31 cellular contexts compared by ENCODE assay signal in genomic region chr4:1948232-1948631, GRCh38.
"Had no signal": no experiment of that assay in that cellular context is flagged by ENCODE, and none has a peak within 500 bp of the region (broad histone marks: within the 10 kb centered on the region; RNA-seq: fewer than 3 reads in every experiment).

No MANE protein-coding gene starts in this region.

- H3K9me3 ChIP-seq: heart left ventricle had no signal

- H3K4me1 ChIP-seq: heart left ventricle had no signal

- H3K4me3 ChIP-seq: heart left ventricle had no signal

- DNase-seq: activated CD4-positive, alpha-beta memory T cell treated with anti-CD3 and anti-CD28 coated beads, Interleukin-2, amount 10 ng/mL, durations not matched to agents 7 days and 5 days; activated CD4-positive, alpha-beta T cell treated with anti-CD3 and anti-CD28 coated beads for 4 hours; activated CD4-positive, alpha-beta T cell treated with anti-CD3 and anti-CD28 coated beads, Interleukin-2, amount 10 ng/mL, durations not matched to agents 7 days and 5 days; activated CD4-positive, alpha-beta T cell treated with anti-CD3 and anti-CD28 coated beads, Interleukin-2, amount 50 U/mL, for 4 hours; activated CD4-positive, CD25-positive, alpha-beta regulatory T cell; activated CD4-positive, CD25-positive, alpha-beta regulatory T cell treated with anti-CD3 and anti-CD28 coated beads, Interleukin-2, amount 50 U/mL, for 72 hours; activated CD8-positive, alpha-beta memory T cell treated with anti-CD3 and anti-CD28 coated beads, Interleukin-2, amount 50 U/mL, for 48 hours; activated effector memory CD4-positive, alpha-beta T cell treated with Interleukin-2 at 50 U/mL for 16 hours; activated gamma-delta T cell treated with Interleukin-2 at 50 U/mL for 16 hours; activated naive CD4-positive, alpha-beta T cell treated with anti-CD3 and anti-CD28 coated beads, Interleukin-2, amount 50 U/mL, for 16 hours; activated naive CD4-positive, alpha-beta T cell treated with Interleukin-2 at 50 U/mL for 16 hours; activated T-cell treated with anti-CD3 and anti-CD28 coated beads for 4 hours; activated T-cell treated with anti-CD3 and anti-CD28 coated beads, Interleukin-2, amount 50 U/mL, for 24 hours; activated T-cell treated with anti-CD3 and anti-CD28 coated beads, Interleukin-2, amount 50 U/mL, for 72 hours; amniotic stem cell; anterior cingulate cortex; brain microvascular endothelial cell; cortex of kidney; dermis blood vessel endothelial cell; effector CD4-positive, alpha-beta T cell; effector memory CD8-positive, alpha-beta T cell; foreskin fibroblast; heart left ventricle; T-helper 1 cell; T-helper 17 cell; T1000; WERI-Rb-1 had no signal

- H3K36me3 Mint-ChIP-seq: activated naive CD8-positive, alpha-beta T cell had no signal

- H3K4me1 Mint-ChIP-seq: activated CD4-positive, alpha-beta T cell treated with anti-CD3 and anti-CD28 coated beads, Interleukin-2, amount 10 ng/mL, durations not matched to agents 7 days and 5 days; T-helper 17 cell had no signal

- H3K27ac ChIP-seq: brain microvascular endothelial cell, epithelial cell of prostate, heart left ventricle, WERI-Rb-1 had no signal

- H3K4me3 Mint-ChIP-seq: activated CD4-positive, alpha-beta memory T cell treated with anti-CD3 and anti-CD28 coated beads, Interleukin-2, amount 10 ng/mL, durations not matched to agents 7 days and 5 days; activated CD4-positive, alpha-beta T cell treated with anti-CD3 and anti-CD28 coated beads, Interleukin-2, amount 10 ng/mL, durations not matched to agents 7 days and 5 days; activated naive CD8-positive, alpha-beta T cell; activated T-cell treated with anti-CD3 and anti-CD28 coated beads, Interleukin-2, amount 50 U/mL, for 24 hours; activated T-cell treated with anti-CD3 and anti-CD28 coated beads, Interleukin-2, amount 50 U/mL, for 72 hours; activated T-helper 17 cell treated with anti-CD3 and anti-CD28 coated beads, Interleukin-2, amount 50 U/mL, for 72 hours; T-helper 17 cell; T-helper 2 cell treated with Interferon-gamma antibody and Interleukin-4, amounts not matched to agents 5 μg/mL and 100 μg/mL, for 36 hours had no signal

- ATAC-seq: activated T-helper 17 cell treated with anti-CD3 and anti-CD28 coated beads, Interleukin-2, amount 50 U/mL, for 72 hours; T-helper 17 cell had no signal

- H3K27me3 ChIP-seq: brain microvascular endothelial cell, heart left ventricle had no signal

- H3K9me3 Mint-ChIP-seq: activated CD4-positive, alpha-beta memory T cell treated with anti-CD3 and anti-CD28 coated beads, Interleukin-2, amount 10 ng/mL, durations not matched to agents 7 days and 5 days; activated CD4-positive, alpha-beta T cell treated with anti-CD3 and anti-CD28 coated beads, Interleukin-2, amount 10 ng/mL, durations not matched to agents 7 days and 5 days; activated T-cell treated with anti-CD3 and anti-CD28 coated beads, Interleukin-2, amount 50 U/mL, for 24 hours; activated T-cell treated with anti-CD3 and anti-CD28 coated beads, Interleukin-2, amount 50 U/mL, for 72 hours; activated T-helper 17 cell treated with anti-CD3 and anti-CD28 coated beads, Interleukin-2, amount 50 U/mL, for 72 hours; effector memory CD8-positive, alpha-beta T cell; T-helper 2 cell treated with Interferon-gamma antibody and Interleukin-4, amounts not matched to agents 5 μg/mL and 100 μg/mL, for 36 hours had no signal

- H3K36me3 ChIP-seq: brain microvascular endothelial cell had no signal

- H3K27me3 Mint-ChIP-seq: activated CD4-positive, alpha-beta memory T cell treated with anti-CD3 and anti-CD28 coated beads, Interleukin-2, amount 10 ng/mL, durations not matched to agents 7 days and 5 days; activated CD4-positive, alpha-beta T cell treated with anti-CD3 and anti-CD28 coated beads, Interleukin-2, amount 10 ng/mL, durations not matched to agents 7 days and 5 days; activated naive CD8-positive, alpha-beta T cell; activated T-cell treated with anti-CD3 and anti-CD28 coated beads, Interleukin-2, amount 50 U/mL, for 24 hours; activated T-helper 17 cell treated with anti-CD3 and anti-CD28 coated beads, Interleukin-2, amount 50 U/mL, for 72 hours; effector memory CD8-positive, alpha-beta T cell; T-helper 17 cell had no signal

- H3K27ac Mint-ChIP-seq: activated CD4-positive, alpha-beta memory T cell treated with anti-CD3 and anti-CD28 coated beads, Interleukin-2, amount 10 ng/mL, durations not matched to agents 7 days and 5 days; activated CD4-positive, alpha-beta T cell treated with anti-CD3 and anti-CD28 coated beads, Interleukin-2, amount 10 ng/mL, durations not matched to agents 7 days and 5 days; activated naive CD8-positive, alpha-beta T cell; activated T-cell treated with anti-CD3 and anti-CD28 coated beads, Interleukin-2, amount 50 U/mL, for 24 hours; activated T-cell treated with anti-CD3 and anti-CD28 coated beads, Interleukin-2, amount 50 U/mL, for 72 hours; activated T-helper 17 cell treated with anti-CD3 and anti-CD28 coated beads, Interleukin-2, amount 50 U/mL, for 72 hours; T-helper 17 cell; T-helper 2 cell treated with Interferon-gamma antibody and Interleukin-4, amounts not matched to agents 5 μg/mL and 100 μg/mL, for 36 hours had no signal
